Comparison of ENCODE assay signal across 18 cellular contexts in genomic region chr22:50266994-50267393, GRCh38. TPM values are rescaled to one million over a fixed set of nuclear protein-coding genes. Genes with fewer than 3 reads are reported as not detected.
DNase-seq lines count a peak whose midpoint lies in the region; ATAC-seq and TF ChIP-seq lines count a peak whose summit lies in the region.
"Had no signal": no experiment of that assay in that cellular context is flagged by ENCODE, and none has a peak within 500 bp of the region (broad histone marks: within the 10 kb centered on the region; RNA-seq: fewer than 3 reads in every experiment).

No MANE protein-coding gene starts in this region.

- peaks cover 7% of the 10 kb centered on the region for H3K4me1 Mint-ChIP-seq in WTC11

- H3K4me1 ChIP-seq in iPS-15b (ENCODE audit: control insufficient read depth, insufficient read depth, low read length) (peaks cover 10% of the 10 kb centered on the region), stomach (peaks cover 48 to 66% (median 65%) of the 10 kb centered on the region in 4 donors)

- peaks cover 54% of the 10 kb centered on the region for H3K27me3 Mint-ChIP-seq in WTC11 (ENCODE audit: low read depth)

- H3K27ac Mint-ChIP-seq in WTC11, result no peak overlapping the region
- H3K27ac Mint-ChIP-seq: dendritic cell treated with granulocyte-macrophage colony-stimulating factor and Interleukin-4, amounts not matched to agents 40 ng/mL and 50 ng/mL, for 4 days; natural killer cell treated with Interleukin-12 subunit alpha and Interleukin-12 subunit beta and Interleukin-15 and Interleukin-18, amount 100 ng/mL, for 72 hours; T-helper 17 cell had no signal

- TF ChIP-seq EP300 in stomach (IDR thresholded peaks at IDR 0.05), result no peak

- H3K36me3 ChIP-seq in iPS-15b (ENCODE audit: control insufficient read depth, insufficient read depth, low read length), result no peaks in the 10 kb centered on the region
- H3K36me3 ChIP-seq in stomach, result no peaks in the 10 kb centered on the region
- H3K36me3 ChIP-seq: HAP-1 had no signal

- TF ChIP-seq CTCF in AG10803 (conservative IDR thresholded peaks at IDR 0.05; ENCODE audit: low read length) (no peak), WTC11 (IDR thresholded peaks at IDR 0.05) (no peak), stomach (IDR thresholded peaks at IDR 0.05) (no peak)

- ATAC-seq in WTC11 (no peak), GM21737 (IDR thresholded peaks at IDR 0.05; ENCODE audit: unreplicated experiment) (no peak), GM18517 (IDR thresholded peaks at IDR 0.05; ENCODE audit: unreplicated experiment) (no peak)
- ATAC-seq: GM12878; natural killer cell treated with Interleukin-12 subunit alpha and Interleukin-12 subunit beta and Interleukin-15 and Interleukin-18, amount 100 ng/mL, for 72 hours; Panc1 had no signal

- H3K9me3 Mint-ChIP-seq in WTC11, result no peaks in the 10 kb centered on the region
- H3K9me3 Mint-ChIP-seq: dendritic cell treated with granulocyte-macrophage colony-stimulating factor and Interleukin-4, amounts not matched to agents 40 ng/mL and 50 ng/mL, for 4 days; natural killer cell treated with Interleukin-12 subunit alpha and Interleukin-12 subunit beta and Interleukin-15 and Interleukin-18, amount 100 ng/mL, for 72 hours had no signal

- no peak overlapping the region for H3K9ac ChIP-seq in iPS-15b (ENCODE audit: low read depth, low read length)

- 0 out of 2 replicates have a peak overlapping the region, but pooled peaks have one; percentile 27 for H3K4me3 Mint-ChIP-seq in WTC11
- H3K4me3 Mint-ChIP-seq: dendritic cell treated with granulocyte-macrophage colony-stimulating factor and Interleukin-4, amounts not matched to agents 40 ng/mL and 50 ng/mL, for 4 days; natural killer cell treated with Interleukin-12 subunit alpha and Interleukin-12 subunit beta and Interleukin-15 and Interleukin-18, amount 100 ng/mL, for 72 hours; T-helper 17 cell had no signal

- H3K9me3 ChIP-seq in iPS-15b (ENCODE audit: control insufficient read depth, insufficient read depth, low read length), result no peaks in the 10 kb centered on the region
- no peaks in the 10 kb centered on the region for H3K9me3 ChIP-seq in stomach
- H3K9me3 ChIP-seq: HAP-1 had no signal

- no peak for TF ChIP-seq POLR2A in stomach (IDR thresholded peaks at IDR 0.05)

- intact Hi-C loops in stomach (cut with DNase I; ENCODE audit: low total_unique reads), result no loop called here

- H3K27me3 ChIP-seq in iPS-15b (ENCODE audit: control insufficient read depth, insufficient read depth, low read length), result peaks cover 32% of the 10 kb centered on the region
- peaks cover 0 to 46% (median 13%) of the 10 kb centered on the region in 3 donors for H3K27me3 ChIP-seq in stomach

- DNase-seq in AG10803 (ENCODE audit: low read depth) (no peak), WTC11 (ENCODE audit: low spot score) (no peak), stomach (no peak), MV-4-11 (lab: John Stamatoyannopoulos, UW) (no peak), HT-29 (ENCODE audit: low spot score) (no peak)
- DNase-seq: AML-193, foreskin melanocyte, NCI-H1417, NCI-H510A had no signal

- peak overlapping the region in 1 of 5 donors; percentile 83 for H3K27ac ChIP-seq in stomach

- POLR2A ChIA-PET in WTC11 (lab: Charles Lee), result interaction anchor here (1.1 to 1.3 kb wide), 3 partner anchors 15 to 40 kb away, joined by 3 to 4 read pairs (median 3); partner anchors contain the start of genes HDAC10 and PLXNB2

- CTCF ChIA-PET in WTC11 (lab: Charles Lee), result interaction anchor here (0.5 to 2.4 kb wide), 17 partner anchors 8 to 258 kb away, joined by 3 to 20 read pairs (median 4); partner anchors contain the start of genes ADM2, HDAC10 and SCO2

- no peaks in the 10 kb centered on the region for H3K36me3 Mint-ChIP-seq in WTC11
- H3K36me3 Mint-ChIP-seq: natural killer cell treated with Interleukin-12 subunit alpha and Interleukin-12 subunit beta and Interleukin-15 and Interleukin-18, amount 100 ng/mL, for 72 hours had no signal

- H3K4me3 ChIP-seq in AG10803 (ENCODE audit: low read length) (peak overlapping the region; percentile 46), iPS-15b (ENCODE audit: low read depth, low read length) (peak overlapping the region; percentile 26), stomach (peak overlapping the region; percentile 26 to 39 (median 36))
- H3K4me3 ChIP-seq: GM12878, HAP-1 had no signal

- WGBS in stomach, 5 donors, result 57 to 78% (median 61%) methylated on average over 19 to 37 of the region's 37 CpGs

TF ChIP-seq in WTC11, 78 proteins besides CTCF, POLR2A, EP300 and RAD21 (continues in another document):
- TF ChIP-seq OVOL2 (CRISPR knock-in tag; IDR thresholded peaks at IDR 0.05; ENCODE audit: borderline replicate concordance), result no peak
- no peak for TF ChIP-seq ZNF281 (CRISPR knock-in tag; IDR thresholded peaks at IDR 0.05)
- no peak for TF ChIP-seq E2F4 (CRISPR knock-in tag; IDR thresholded peaks at IDR 0.05; ENCODE audit: borderline replicate concordance, low read depth)
- TF ChIP-seq FOXJ3 (CRISPR knock-in tag; IDR thresholded peaks at IDR 0.05; ENCODE audit: borderline replicate concordance), result no peak
- TF ChIP-seq ZSCAN18 (CRISPR knock-in tag; IDR thresholded peaks at IDR 0.05), result no peak
- TF ChIP-seq NR3C1 (CRISPR knock-in tag; conservative IDR thresholded peaks at IDR 0.05; ENCODE audit: low read depth), result no peak
- TF ChIP-seq ETV6 (CRISPR knock-in tag; IDR thresholded peaks at IDR 0.05), result no peak
- TF ChIP-seq CREM (CRISPR knock-in tag; IDR thresholded peaks at IDR 0.05), result no peak

RNA-seq across cellular contexts. Expression of gene MAPK11, which starts 3.2 kb away (rescaled TPM):
- total RNA-seq in WTC11 (2021), result 1.4 to 2.3 TPM (median 1.9 TPM) in 3 replicates
- 10 to 100 TPM in 1 of 5 donors, 1 to 10 TPM in 2, under 1 TPM in 1, not detected in 1; 0.29 to 10.1 (median 5.7) TPM for total RNA-seq in stomach
- polyA plus RNA-seq in stomach, result 10 to 100 TPM in 2 of 3 donors, 1 to 10 TPM in 1; 8.5 to 13.6 (median 12.3) TPM
- total RNA-seq in HT-29 (2014; rRNA removed; shearing (Covaris generic)), result 1.6 and 2.2 TPM in 2 replicates

RNA-seq across cellular contexts. Expression of gene MAPK12, which starts 5.5 kb away (rescaled TPM):
- total RNA-seq in WTC11 (2021), result 26.9 to 31.0 TPM (median 28.8 TPM) in 3 replicates
- total RNA-seq in stomach, result 10 to 100 TPM in 2 of 5 donors, 1 to 10 TPM in 3; 5.2 to 49.6 (median 9.3) TPM
- 1 to 10 TPM; 4.7 to 9.3 (median 7.1) TPM for polyA plus RNA-seq in stomach
- 6.6 and 6.7 TPM in 2 replicates for total RNA-seq in HT-29 (2014; rRNA removed; shearing (Covaris generic))

RNA-seq across cellular contexts. Expression of gene HDAC10, which starts 15.9 kb away (rescaled TPM):
- total RNA-seq in WTC11 (2021) (31.9 to 40.9 TPM (median 38.2 TPM) in 3 replicates), stomach (100 to 1,000 TPM in 2 of 5 donors, 10 to 100 TPM in 3; 15.4 to 156 (median 74.1) TPM)
- 10 to 100 TPM; 24.7 to 41.4 (median 36.2) TPM for polyA plus RNA-seq in stomach
- total RNA-seq in HT-29 (2014; rRNA removed; shearing (Covaris generic)), result 62.6 and 63.3 TPM in 2 replicates

RNA-seq across cellular contexts. Expression of gene TUBGCP6, which starts 22.2 kb away (rescaled TPM):
- total RNA-seq in WTC11 (2021), result 36.3 to 45.4 TPM (median 40.8 TPM) in 3 replicates
- 100 to 1,000 TPM in 1 of 5 donors, 10 to 100 TPM in 4; 40.4 to 112 (median 91.5) TPM for total RNA-seq in stomach
- 10 to 100 TPM; 37.8 to 59.0 (median 38.8) TPM for polyA plus RNA-seq in stomach
- 30.8 and 32.2 TPM in 2 replicates for total RNA-seq in HT-29 (2014; rRNA removed; shearing (Covaris generic))

RNA-seq across cellular contexts. Expression of gene PLXNB2, which starts 40.5 kb away (rescaled TPM):
- total RNA-seq in WTC11 (2021), result 110 to 113 TPM (median 111 TPM) in 3 replicates
- 100 to 1,000 TPM; 105 to 648 (median 400) TPM for total RNA-seq in stomach
- polyA plus RNA-seq in stomach, result 100 to 1,000 TPM in 2 of 3 donors, 10 to 100 TPM in 1; 50.3 to 197 (median 147) TPM
- total RNA-seq in HT-29 (2014; rRNA removed; shearing (Covaris generic)), result 247 and 252 TPM in 2 replicates
